Comparison of ENCODE assay signal across 29 cellular contexts in genomic region chr1:217149791-217150190, GRCh38.
"Had no signal": no experiment of that assay in that cellular context is flagged by ENCODE, and none has a peak within 500 bp of the region (broad histone marks: within the 10 kb centered on the region; RNA-seq: fewer than 3 reads in every experiment).

No MANE protein-coding gene starts in this region.

- H3K27ac ChIP-seq: brain microvascular endothelial cell, esophagus muscularis mucosa, gastroesophageal sphincter had no signal

- H3K4me1 Mint-ChIP-seq: activated CD4-positive, alpha-beta memory T cell treated with anti-CD3 and anti-CD28 coated beads, Interleukin-2, amount 10 ng/mL, durations not matched to agents 7 days and 5 days; activated CD4-positive, alpha-beta T cell treated with anti-CD3 and anti-CD28 coated beads, Interleukin-2, amount 10 ng/mL, durations not matched to agents 7 days and 5 days; activated T-helper 17 cell treated with anti-CD3 and anti-CD28 coated beads, Interleukin-2, amount 50 U/mL, for 72 hours had no signal

- H3K4me3 Mint-ChIP-seq: activated CD4-positive, alpha-beta memory T cell treated with anti-CD3 and anti-CD28 coated beads, Interleukin-2, amount 10 ng/mL, durations not matched to agents 7 days and 5 days; activated CD4-positive, alpha-beta T cell treated with anti-CD3 and anti-CD28 coated beads, Interleukin-2, amount 10 ng/mL, durations not matched to agents 7 days and 5 days; activated naive CD8-positive, alpha-beta T cell; activated T-cell treated with anti-CD3 and anti-CD28 coated beads, Interleukin-2, amount 50 U/mL, for 24 hours; activated T-helper 17 cell treated with anti-CD3 and anti-CD28 coated beads, Interleukin-2, amount 50 U/mL, for 72 hours; effector memory CD8-positive, alpha-beta T cell had no signal

- H3K4me3 ChIP-seq: esophagus muscularis mucosa, gastroesophageal sphincter had no signal

- H3K27ac Mint-ChIP-seq: activated CD4-positive, alpha-beta memory T cell treated with anti-CD3 and anti-CD28 coated beads, Interleukin-2, amount 10 ng/mL, durations not matched to agents 7 days and 5 days; activated CD4-positive, alpha-beta T cell treated with anti-CD3 and anti-CD28 coated beads, Interleukin-2, amount 10 ng/mL, durations not matched to agents 7 days and 5 days; activated naive CD8-positive, alpha-beta T cell; activated T-cell treated with anti-CD3 and anti-CD28 coated beads, Interleukin-2, amount 50 U/mL, for 24 hours; activated T-helper 17 cell treated with anti-CD3 and anti-CD28 coated beads, Interleukin-2, amount 50 U/mL, for 72 hours; effector memory CD8-positive, alpha-beta T cell had no signal

- ATAC-seq: activated T-helper 17 cell treated with anti-CD3 and anti-CD28 coated beads, Interleukin-2, amount 50 U/mL, for 72 hours; effector memory CD8-positive, alpha-beta T cell; gastroesophageal sphincter had no signal

- H3K9me3 Mint-ChIP-seq: activated CD4-positive, alpha-beta memory T cell treated with anti-CD3 and anti-CD28 coated beads, Interleukin-2, amount 10 ng/mL, durations not matched to agents 7 days and 5 days; activated CD4-positive, alpha-beta T cell treated with anti-CD3 and anti-CD28 coated beads, Interleukin-2, amount 10 ng/mL, durations not matched to agents 7 days and 5 days had no signal

- FAIRE-seq: astrocyte, colon had no signal

- H3K27me3 ChIP-seq: brain microvascular endothelial cell, esophagus muscularis mucosa, gastroesophageal sphincter had no signal

- H3K36me3 ChIP-seq: brain microvascular endothelial cell, esophagus muscularis mucosa, gastroesophageal sphincter had no signal

- H3K27me3 Mint-ChIP-seq: activated CD4-positive, alpha-beta memory T cell treated with anti-CD3 and anti-CD28 coated beads, Interleukin-2, amount 10 ng/mL, durations not matched to agents 7 days and 5 days; activated CD4-positive, alpha-beta T cell treated with anti-CD3 and anti-CD28 coated beads, Interleukin-2, amount 10 ng/mL, durations not matched to agents 7 days and 5 days; activated T-cell treated with anti-CD3 and anti-CD28 coated beads, Interleukin-2, amount 50 U/mL, for 24 hours; activated T-helper 17 cell treated with anti-CD3 and anti-CD28 coated beads, Interleukin-2, amount 50 U/mL, for 72 hours; effector memory CD8-positive, alpha-beta T cell had no signal

- DNase-seq: activated CD4-positive, alpha-beta memory T cell treated with anti-CD3 and anti-CD28 coated beads, Interleukin-2, amount 10 ng/mL, durations not matched to agents 7 days and 5 days; activated CD4-positive, alpha-beta T cell treated with anti-CD3 and anti-CD28 coated beads for 1 hour; activated CD4-positive, alpha-beta T cell treated with anti-CD3 and anti-CD28 coated beads for 4 hours; activated CD4-positive, alpha-beta T cell treated with anti-CD3 and anti-CD28 coated beads, Interleukin-2, amount 10 ng/mL, durations not matched to agents 7 days and 5 days; activated CD4-positive, alpha-beta T cell treated with anti-CD3 and anti-CD28 coated beads, Interleukin-2, amount 50 U/mL, for 4 hours; activated CD8-positive, alpha-beta memory T cell treated with anti-CD3 and anti-CD28 coated beads, Interleukin-2, amount 50 U/mL, for 48 hours; activated effector memory CD4-positive, alpha-beta T cell treated with Interleukin-2 at 50 U/mL for 16 hours; activated gamma-delta T cell treated with Interleukin-2 at 50 U/mL for 16 hours; activated naive CD4-positive, alpha-beta T cell treated with anti-CD3 and anti-CD28 coated beads, Interleukin-2, amount 50 U/mL, for 16 hours; activated naive CD4-positive, alpha-beta T cell treated with Interleukin-2 at 50 U/mL for 16 hours; activated T-cell treated with anti-CD3 and anti-CD28 coated beads for 4 hours; activated T-cell treated with anti-CD3 and anti-CD28 coated beads, Interleukin-2, amount 50 U/mL, for 24 hours; amniotic stem cell; anterior cingulate cortex; brain microvascular endothelial cell; caudate nucleus; cortex of kidney; dermis blood vessel endothelial cell; effector CD4-positive, alpha-beta T cell; effector memory CD8-positive, alpha-beta T cell; foreskin melanocyte; hippocampal formation; T-helper 2 cell had no signal

- H3K36me3 Mint-ChIP-seq: activated naive CD8-positive, alpha-beta T cell had no signal
